8 cellular contexts compared by ENCODE assay signal in the genomic region with DNA sequence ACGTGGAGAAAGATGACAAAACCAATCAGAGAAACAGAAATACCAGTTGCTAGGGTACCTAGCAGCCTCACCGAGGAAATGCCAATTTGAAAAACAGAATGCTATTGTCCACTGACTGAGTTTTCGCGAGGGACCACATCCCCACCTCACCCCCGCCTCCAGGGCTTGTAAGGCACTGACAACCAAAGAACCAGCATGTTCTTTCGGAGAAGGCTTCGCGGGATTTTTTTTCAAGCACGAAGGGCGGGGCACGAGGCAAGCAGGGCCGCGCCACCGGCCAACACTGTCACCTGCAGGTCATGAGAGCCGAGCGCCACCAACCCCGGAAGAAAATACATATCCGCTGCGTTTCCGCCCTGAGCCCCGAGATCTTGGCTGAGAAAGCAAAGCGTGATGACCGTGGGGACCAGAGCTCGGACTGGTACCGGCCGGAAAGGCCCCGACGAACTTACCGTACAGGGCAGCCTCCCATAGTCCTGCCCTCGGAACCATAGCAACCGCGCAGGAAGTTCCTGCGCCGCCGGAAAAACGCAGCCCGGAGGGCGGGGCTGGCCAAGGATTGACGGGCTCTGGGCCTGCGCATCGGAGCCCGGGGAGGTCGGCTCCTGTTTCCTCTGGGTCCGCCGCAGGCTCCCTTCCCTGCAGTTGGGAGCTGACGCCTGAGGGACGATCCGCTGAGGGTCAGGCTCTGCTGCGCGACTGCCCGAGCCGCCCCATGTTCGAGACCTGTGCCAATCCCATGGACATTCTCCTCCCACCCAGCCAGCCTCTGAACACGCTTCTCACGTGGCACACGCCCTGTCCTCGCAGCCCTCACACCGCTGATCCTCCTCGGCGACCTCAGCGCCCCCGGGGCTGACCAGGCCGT. TPM values are rescaled to one million over a fixed set of nuclear protein-coding genes. Genes with fewer than 3 reads are reported as not detected.
DNase-seq lines count a peak whose midpoint lies in the region; ATAC-seq and TF ChIP-seq lines count a peak whose summit lies in the region.

No MANE protein-coding gene starts in this region.

- H3K27ac Mint-ChIP-seq in T-cell (peak overlapping the region; percentile 96 to 97), progenitor cell of endocrine pancreas (peak overlapping the region; percentile 94)

- H3K9me3 Mint-ChIP-seq in T-cell, result no peaks in the 10 kb centered on the region
- peaks cover 21% of the 10 kb centered on the region for H3K9me3 Mint-ChIP-seq in progenitor cell of endocrine pancreas (ENCODE audit: low read depth)

- peak; percentile 92 for ATAC-seq in HG02884 (IDR thresholded peaks at IDR 0.05; ENCODE audit: unreplicated experiment)
- ATAC-seq in T-cell (replicated peaks in 1 of 4), result peak; percentile 93 to 95 (median 94)
- peak; percentile 100 for ATAC-seq in left ventricle myocardium superior

- peak; percentile 91 for DNase-seq in NCI-H146 (lab: John Stamatoyannopoulos, UW)
- peak; percentile 79 to 93 (median 88) for DNase-seq in T-cell
- peak; percentile 31 to 93 (median 80) for DNase-seq in amygdala (lab: John Stamatoyannopoulos, UW)
- DNase-seq in left ventricle myocardium superior, result peak; percentile 92
- DNase-seq in progenitor cell of endocrine pancreas (ENCODE audit: low spot score, unreplicated experiment), result peak; percentile 69
- DNase-seq in ureter (ENCODE audit: low spot score), result peak; percentile 92

- intact Hi-C loops in left ventricle myocardium superior (cut with micrococcal nuclease), result no loop called here

- H3K4me1 Mint-ChIP-seq in T-cell (peaks cover 8 to 20% (median 14%) of the 10 kb centered on the region in 3 donors), progenitor cell of endocrine pancreas (ENCODE audit: low read depth) (peaks cover 8% of the 10 kb centered on the region)

- peaks cover 0 to 17% of the 10 kb centered on the region in 2 donors for H3K27me3 Mint-ChIP-seq in T-cell
- H3K27me3 Mint-ChIP-seq in progenitor cell of endocrine pancreas, result no peaks in the 10 kb centered on the region

- TF ChIP-seq POLR2A in GM15510 (IDR thresholded peaks at IDR 0.05; ENCODE audit: borderline replicate concordance, extremely low read depth, insufficient read length), result peak; percentile 79

- H3K4me3 Mint-ChIP-seq in T-cell (peak overlapping the region; percentile 80 to 91 (median 88)), progenitor cell of endocrine pancreas (ENCODE audit: low read depth) (peak overlapping the region; percentile 89)

- CTCF ChIA-PET in T-cell (lab: Charles Lee), result no interaction called here

- peak; percentile 65 for TF ChIP-seq CTCF in progenitor cell of endocrine pancreas (IDR thresholded peaks at IDR 0.05; ENCODE audit: unreplicated experiment)

- H3K36me3 Mint-ChIP-seq in T-cell, result no peaks in the 10 kb centered on the region
- H3K36me3 Mint-ChIP-seq in progenitor cell of endocrine pancreas (ENCODE audit: insufficient read depth), result peaks cover 4% of the 10 kb centered on the region

- POLR2A ChIA-PET in T-cell (lab: Charles Lee), result interaction anchor here in 1 of 2 donors (0.5 to 0.7 kb wide), 3 partner anchors 33 to 1088 kb away, joined by 3 to 4 read pairs (median 3); no protein-coding TSS in a partner anchor

RNA-seq across cellular contexts. Expression of gene PAGE5, which starts 59.2 kb away (rescaled TPM):
- 1 to 10 TPM in 1 of 5 donors, under 1 TPM in 1, not detected in 3; 0.53 to 1.1 TPM for total RNA-seq in T-cell
- not detected for total RNA-seq in left ventricle myocardium superior
- not detected in 2 replicates for total RNA-seq in progenitor cell of endocrine pancreas
- total RNA-seq in ureter, result not detected

Comparison
In these comparisons a context has a peak if more than half of its experiments do, and no peak if none do; other contexts are left out.
1. Peak in every context shown above with its lines: DNase-seq and ATAC-seq.